ENCODE assay signal across 18 cellular contexts in genomic region chr3:24641628-24642027, GRCh38.
"Had no signal": no experiment of that assay in that cellular context is flagged by ENCODE, and none has a peak within 500 bp of the region (broad histone marks: within the 10 kb centered on the region; RNA-seq: fewer than 3 reads in every experiment).

No MANE protein-coding gene starts in this region.

- H3K36me3 ChIP-seq: prostate gland, right lobe of liver had no signal

- H3K9me3 ChIP-seq: prostate gland, right lobe of liver had no signal

- H3K27me3 Mint-ChIP-seq: dendritic cell treated with granulocyte-macrophage colony-stimulating factor and Interleukin-4, amounts not matched to agents 40 ng/mL and 50 ng/mL, for 4 days; effector memory CD8-positive, alpha-beta T cell; memory B cell had no signal

- H3K27ac Mint-ChIP-seq: brain; dendritic cell treated with granulocyte-macrophage colony-stimulating factor and Interleukin-4, amounts not matched to agents 40 ng/mL and 50 ng/mL, for 4 days; effector memory CD8-positive, alpha-beta T cell; immature natural killer cell; memory B cell; nephron; T-helper 1 cell treated with Interleukin-12 subunit alpha and Interleukin-12 subunit beta and Interleukin-4 antibody, amounts not matched to agents 30 μg/mL and 1 μg/mL, for 36 hours had no signal

- H3K4me1 Mint-ChIP-seq: immature natural killer cell, memory B cell had no signal

- H3K27ac ChIP-seq: prostate gland, right lobe of liver had no signal

- H3K4me3 ChIP-seq: prostate gland, right lobe of liver had no signal

- H3K4me3 Mint-ChIP-seq: brain; dendritic cell treated with granulocyte-macrophage colony-stimulating factor and Interleukin-4, amounts not matched to agents 40 ng/mL and 50 ng/mL, for 4 days; effector memory CD8-positive, alpha-beta T cell; immature natural killer cell; memory B cell; nephron; T-helper 1 cell treated with Interleukin-12 subunit alpha and Interleukin-12 subunit beta and Interleukin-4 antibody, amounts not matched to agents 30 μg/mL and 1 μg/mL, for 36 hours had no signal

- DNase-seq: activated CD4-positive, alpha-beta T cell treated with anti-CD3 and anti-CD28 coated beads, Interleukin-2, amount 50 U/mL, for 1 hour; activated CD4-positive, CD25-positive, alpha-beta regulatory T cell; activated naive CD4-positive, alpha-beta T cell treated with anti-CD3 and anti-CD28 coated beads, Interleukin-2, amount 50 U/mL, for 16 hours; activated T-cell treated with anti-CD3 and anti-CD28 coated beads for 4 hours; cerebellar nuclear complex; effector memory CD8-positive, alpha-beta T cell; immature natural killer cell; occipital lobe; right lobe of liver; stimulated activated CD4-positive, alpha-beta T cell treated with anti-CD3 and anti-CD28 coated beads, Interleukin-12 subunit alpha, Interleukin-12 subunit beta, amount 100 ng/mL, for 4 hours; stimulated activated naive CD8-positive, alpha-beta T cell treated with anti-CD3 and anti-CD28 coated beads, Interleukin-15, Interleukin-2, amounts not matched to agents 100 U/mL and 50 U/mL, for 24 hours had no signal

- H3K4me1 ChIP-seq: prostate gland had no signal

- ATAC-seq: effector memory CD8-positive, alpha-beta T cell; left lobe of liver; stimulated activated naive CD8-positive, alpha-beta T cell treated with anti-CD3 and anti-CD28 coated beads, Interleukin-15, Interleukin-2, amounts not matched to agents 100 U/mL and 50 U/mL, for 24 hours had no signal

- H3K36me3 Mint-ChIP-seq: brain, immature natural killer cell, memory B cell had no signal

- H3K9me3 Mint-ChIP-seq: dendritic cell treated with granulocyte-macrophage colony-stimulating factor and Interleukin-4, amounts not matched to agents 40 ng/mL and 50 ng/mL, for 4 days; T-helper 1 cell treated with Interleukin-12 subunit alpha and Interleukin-12 subunit beta and Interleukin-4 antibody, amounts not matched to agents 30 μg/mL and 1 μg/mL, for 36 hours had no signal

- H3K27me3 ChIP-seq: right lobe of liver had no signal
